ENCODE assay signal across 23 cellular contexts in the genomic region with DNA sequence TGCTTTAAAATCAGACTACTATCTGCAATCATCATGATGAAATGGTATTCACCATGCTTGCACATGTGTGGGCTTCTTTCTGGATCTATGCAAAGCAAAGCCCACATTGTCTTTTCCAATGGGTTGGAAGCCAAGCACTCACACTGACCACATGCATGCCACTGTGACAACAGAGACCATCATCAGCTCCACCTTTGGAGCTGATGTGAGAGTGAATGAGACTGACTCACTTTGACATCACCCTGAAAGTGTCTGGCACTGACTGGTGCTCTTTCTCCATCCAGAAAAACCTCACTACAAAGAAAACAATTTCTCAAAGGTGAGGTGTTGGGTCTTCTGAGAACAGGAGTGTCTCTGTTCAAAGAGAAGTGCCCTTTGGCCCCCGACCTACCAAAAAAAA. TPM values are rescaled to one million over a fixed set of nuclear protein-coding genes. Genes with fewer than 3 reads are reported as not detected.
DNase-seq lines count a peak whose midpoint lies in the region; ATAC-seq, FAIRE-seq and TF ChIP-seq lines count a peak whose summit lies in the region.
"Had no signal": no experiment of that assay in that cellular context is flagged by ENCODE, and none has a peak within 500 bp of the region (broad histone marks: within the 10 kb centered on the region; RNA-seq: fewer than 3 reads in every experiment).

No MANE protein-coding gene starts in this region.

- no peaks in the 10 kb centered on the region for H3K9me3 Mint-ChIP-seq in activated T-cell treated with anti-CD3 and anti-CD28 coated beads, Interleukin-2, amount 50 U/mL, for 72 hours
- H3K9me3 Mint-ChIP-seq: activated naive CD8-positive, alpha-beta T cell treated with anti-CD3 and anti-CD28 coated beads, Interleukin-2, amount 10 ng/mL, durations not matched to agents 7 days and 5 days had no signal

- no peak for TF ChIP-seq CTCF in GM12878 (IDR thresholded peaks at IDR 0.05 in 2 of 3, conservative IDR thresholded peaks at IDR 0.05 in 1 of 3; ENCODE audit: control insufficient read depth in 2 of 3, extremely low read depth in 1 of 3, insufficient read depth in 1 of 3, low read depth in 3 of 3, low read length in 3 of 3)

- no peak for TF ChIP-seq RAD21 in GM12878 (IDR thresholded peaks at IDR 0.05; ENCODE audit: insufficient read depth, low read depth, low read length)

- no peak for TF ChIP-seq EP300 in GM12878 (IDR thresholded peaks at IDR 0.05; ENCODE audit: borderline replicate concordance in 1 of 2, control insufficient read depth in 1 of 2, low read depth in 2 of 2, low read length in 2 of 2)

- FAIRE-seq in GM12878 (lab: Jason Lieb, UNC): no peak
- FAIRE-seq: H54 had no signal

- H3K27me3 ChIP-seq in GM12878 (replicated peaks in 1 of 2; ENCODE audit: control insufficient read depth in 2 of 2, insufficient read depth in 2 of 2, low read length in 1 of 2): peaks cover 5 to 6% of the 10 kb centered on the region in 2 experiments; a peak in 3 of 4 replicates
- peaks cover 3% of the 10 kb centered on the region for H3K27me3 ChIP-seq in effector memory CD4-positive, alpha-beta T cell (replicated peaks; ENCODE audit: control insufficient read depth, insufficient read depth, low read length, poor library complexity, severe bottlenecking)

- H3K4me1 ChIP-seq in GM12878 (ENCODE audit: control insufficient read depth, insufficient read depth, low read length): peaks cover 11% of the 10 kb centered on the region
- peaks cover 8% of the 10 kb centered on the region for H3K4me1 ChIP-seq in effector memory CD4-positive, alpha-beta T cell (ENCODE audit: control insufficient read depth, insufficient read depth, low read length, poor library complexity, severe bottlenecking)

- peak overlapping the region in 1 of 2 donors; percentile 46 for H3K4me3 Mint-ChIP-seq in activated T-cell treated with anti-CD3 and anti-CD28 coated beads, Interleukin-2, amount 50 U/mL, for 72 hours
- H3K4me3 Mint-ChIP-seq: activated naive CD8-positive, alpha-beta T cell treated with anti-CD3 and anti-CD28 coated beads, Interleukin-2, amount 10 ng/mL, durations not matched to agents 7 days and 5 days; T-helper 17 cell had no signal

- no peak overlapping the region for H3K9ac ChIP-seq in GM12878 (ENCODE audit: control insufficient read depth, insufficient read depth, low read length)

- H3K36me3 ChIP-seq in GM12878 (ENCODE audit: control insufficient read depth in 2 of 2, insufficient read depth in 2 of 2, low read length in 1 of 2): no peaks in the 10 kb centered on the region
- no peaks in the 10 kb centered on the region for H3K36me3 ChIP-seq in effector memory CD4-positive, alpha-beta T cell (ENCODE audit: control insufficient read depth, insufficient read depth, low read length)
- H3K36me3 ChIP-seq: neutrophil, right atrium auricular region, suprapubic skin had no signal

- peaks cover 28% of the 10 kb centered on the region for H3K4me1 Mint-ChIP-seq in activated T-cell treated with anti-CD3 and anti-CD28 coated beads, Interleukin-2, amount 50 U/mL, for 72 hours (ENCODE audit: low read depth)

- RAD21 ChIA-PET in GM12878 (lab: Charles Lee; ENCODE audit: unreplicated experiment): interaction anchor here (0.7 to 6.2 kb wide), 11 partner anchors 9 to 99 kb away, joined by 3 to 40 read pairs (median 3); no protein-coding TSS in a partner anchor

- intact Hi-C loops in GM12878 (cut with micrococcal nuclease; ENCODE audit: unreplicated experiment): loop anchor here (5.0 to 10.0 kb wide), 2 partner anchors 93 to 675 kb away; no protein-coding TSS in a partner anchor

- no peak overlapping the region for H3K27ac ChIP-seq in GM12878 (ENCODE audit: control insufficient read depth, insufficient read depth)
- no peak overlapping the region for H3K27ac ChIP-seq in effector memory CD4-positive, alpha-beta T cell (ENCODE audit: insufficient read depth, low read length, poor library complexity, severe bottlenecking)
- H3K27ac ChIP-seq: neutrophil, right atrium auricular region, suprapubic skin had no signal

- H3K9me3 ChIP-seq in GM12878 (replicated peaks; ENCODE audit: control insufficient read depth, insufficient read depth, low read length): no peaks in the 10 kb centered on the region
- H3K9me3 ChIP-seq in effector memory CD4-positive, alpha-beta T cell (ENCODE audit: control insufficient read depth, low read length): no peaks in the 10 kb centered on the region
- H3K9me3 ChIP-seq: neutrophil, right atrium auricular region, suprapubic skin had no signal

- SMC1A ChIA-PET in GM12878 (lab: Charles Lee; ENCODE audit: uncharacterized antibody, unreplicated experiment): interaction anchor here (0.9 to 13.1 kb wide), 10 partner anchors 11 to 180 kb away, joined by 3 to 107 read pairs (median 4); no protein-coding TSS in a partner anchor

- DNase-seq in activated T-cell treated with anti-CD3 and anti-CD28 coated beads, Interleukin-2, amount 50 U/mL, for 72 hours: peak; percentile 7 to 11
- no peak for DNase-seq in activated T-cell treated with anti-CD3 and anti-CD28 coated beads for 4 hours
- peak; percentile 5 for DNase-seq in M059J (ENCODE audit: low read depth)
- DNase-seq in GM12878 (ENCODE audit: low read depth, low spot score): no peak
- peak; percentile 49 for DNase-seq in myocyte (ENCODE audit: low read depth)
- no peak for DNase-seq in midbrain (lab: John Stamatoyannopoulos, UW)
- no peak for DNase-seq in cerebellum (ENCODE audit: low spot score)
- no peak for DNase-seq in effector memory CD4-positive, alpha-beta T cell
- DNase-seq: ACHN; activated CD4-positive, CD25-positive, alpha-beta regulatory T cell; activated naive CD8-positive, alpha-beta T cell treated with anti-CD3 and anti-CD28 coated beads, Interleukin-2, amount 10 ng/mL, durations not matched to agents 7 days and 5 days; caudate nucleus; effector CD8-positive, alpha-beta T cell; hippocampal formation; Karpas-422; left colon; SIG-M5; T-helper 17 cell had no signal

- no peak overlapping the region for H3K27ac Mint-ChIP-seq in activated T-cell treated with anti-CD3 and anti-CD28 coated beads, Interleukin-2, amount 50 U/mL, for 72 hours
- H3K27ac Mint-ChIP-seq: activated naive CD8-positive, alpha-beta T cell treated with anti-CD3 and anti-CD28 coated beads, Interleukin-2, amount 10 ng/mL, durations not matched to agents 7 days and 5 days; CD14-positive monocyte; T-helper 17 cell had no signal

- H4K20me1 ChIP-seq in GM12878 (ENCODE audit: control insufficient read depth, insufficient read depth): no peaks in the 10 kb centered on the region

- BruUV-seq in GM12878 (replicated peaks; lab: Mats Ljungman, UMichigan): no TSS peak

- CTCF ChIA-PET in GM12878 (lab: Yijun Ruan, JAX): interaction anchor here (2.0 to 4.0 kb wide), 2 partner anchors 13 to 59 kb away, joined by 7 to 11 read pairs; no protein-coding TSS in a partner anchor

- H3K27me3 Mint-ChIP-seq in activated T-cell treated with anti-CD3 and anti-CD28 coated beads, Interleukin-2, amount 50 U/mL, for 72 hours (ENCODE audit: low read depth): peaks cover 63% of the 10 kb centered on the region

- no peak overlapping the region for H3K4me2 ChIP-seq in GM12878 (ENCODE audit: control insufficient read depth, insufficient read depth)

- in situ Hi-C loops in GM12878 (cut with MboI): no loop called here

- H3K79me2 ChIP-seq in GM12878 (ENCODE audit: control insufficient read depth, insufficient read depth, low read length): no peaks in the 10 kb centered on the region

- POLR2A ChIA-PET in GM12878 (lab: Charles Lee): interaction anchor here (3.7 kb wide), 1 partner anchor 61 kb away, joined by 17 read pairs; no protein-coding TSS in a partner anchor

- no peak overlapping the region for H3K4me3 ChIP-seq in GM12878
- no peak overlapping the region for H3K4me3 ChIP-seq in effector memory CD4-positive, alpha-beta T cell (ENCODE audit: insufficient read depth, low read depth, low read length, poor library complexity, severe bottlenecking)
- H3K4me3 ChIP-seq: right atrium auricular region, suprapubic skin had no signal

- ATAC-seq in activated T-cell treated with anti-CD3 and anti-CD28 coated beads, Interleukin-2, amount 50 U/mL, for 72 hours (replicated peaks in 1 of 2): peak; percentile 70 to 75
- ATAC-seq in GM12878: peak; percentile 23
- ATAC-seq: left colon, T-helper 17 cell had no signal

- H2AFZ ChIP-seq in GM12878 (ENCODE audit: control insufficient read depth, low read depth, low read length): no peak overlapping the region

- TF ChIP-seq POLR2A in GM12878 (IDR thresholded peaks at IDR 0.05; ENCODE audit: low read depth, low read length): no peak

- WGBS in GM12878 (ENCODE audit: insufficient coverage, insufficient replicate concordance, low lambda C conversion rate, missing lambda C conversion rate): 0% methylated on average over 1 of the region's 1 CpG

- H3K36me3 Mint-ChIP-seq in activated T-cell treated with anti-CD3 and anti-CD28 coated beads, Interleukin-2, amount 50 U/mL, for 72 hours (ENCODE audit: insufficient read depth in 2 of 2): no peaks in the 10 kb centered on the region
- H3K36me3 Mint-ChIP-seq: activated naive CD8-positive, alpha-beta T cell treated with anti-CD3 and anti-CD28 coated beads, Interleukin-2, amount 10 ng/mL, durations not matched to agents 7 days and 5 days had no signal

TF ChIP-seq in GM12878, 131 proteins besides CTCF, POLR2A, EP300 and RAD21 (continues in another document):
- peak in 1 of 2 experiments; percentile 16; a peak in 1 of 4 replicates for TF ChIP-seq BHLHE40 (IDR thresholded peaks at IDR 0.05; ENCODE audit: borderline replicate concordance in 1 of 2, low read depth in 2 of 2, low read length in 1 of 2)
- TF ChIP-seq ATF7 (IDR thresholded peaks at IDR 0.05; ENCODE audit: low read depth): 0 out of 2 replicates have a peak, but pooled peaks have one; percentile 20

RNA-seq across cellular contexts. Expression of a gene that starts 4.7 kb away (rescaled TPM):
- under 1 TPM; 0.12 to 0.39 TPM for total RNA-seq in activated T-cell treated with anti-CD3 and anti-CD28 coated beads, Interleukin-2, amount 50 U/mL, for 72 hours
- 4.1 and 5.5 TPM in 2 replicates for total RNA-seq in M059J (2014; rRNA removed; shearing (Covaris generic))
- 23.1 and 25.4 TPM in 2 replicates for total RNA-seq in GM12878 (2013; cell fraction: nucleolus; rRNA removed)
- total RNA-seq in GM12878 (2014; rRNA removed): 4.5 and 4.7 TPM in 2 replicates
- total RNA-seq in GM12878 (2014; rRNA removed; fragmentation: Illumina TruSeq; extraction: Trizol): 2.5 and 3.2 TPM in 2 replicates
- 4.1 and 4.4 TPM in 2 replicates for total RNA-seq in GM12878 (2021)
- 0.34 TPM for polyA plus RNA-seq in GM12878 (2011; ENCODE audit: low read depth)
- polyA plus RNA-seq in GM12878 (2011; rRNA removed): 2.7 and 3.3 TPM in 2 replicates
- polyA plus RNA-seq in GM12878 (2011; cell fraction: cytosol; rRNA removed): 3.1 and 4.2 TPM in 2 replicates
- 4.8 and 6.1 TPM in 2 replicates for polyA plus RNA-seq in GM12878 (2011; cell fraction: nucleus; rRNA removed)
- polyA plus RNA-seq in GM12878 (2012): 0.86 and 2.6 TPM in 2 replicates
- 3.8 and 4.2 TPM in 2 replicates for polyA plus RNA-seq in GM12878 (2014; fragmentation: Illumina TruSeq; extraction: Trizol)
- 1 to 10 TPM; 2.8 to 4.4 TPM for polyA plus RNA-seq in GM12878 (2014; fragmentation: Nextera tagmentation; extraction: Ambion mirVana)
- polyA plus RNA-seq in GM12878 (2014; rRNA removed): 2.4 and 3.2 TPM in 2 replicates
- 1 to 10 TPM; 2.5 to 2.6 TPM for polyA plus RNA-seq in GM12878 (2016; fragmentation: Nextera tagmentation; extraction: Ambion mirVana)
- polyA minus RNA-seq in GM12878 (2011; rRNA and poly(A)+ RNA removed): 5.5 and 5.8 TPM in 2 replicates
- 2.1 and 2.8 TPM in 2 replicates for polyA minus RNA-seq in GM12878 (2011; cell fraction: cytosol; rRNA and poly(A)+ RNA removed)
- 2.0 and 2.2 TPM in 2 replicates for polyA minus RNA-seq in GM12878 (2011; cell fraction: nucleus; rRNA and poly(A)+ RNA removed)
- 14.7 and 24.8 TPM in 2 replicates for total RNA-seq in myocyte
- 2.9 TPM for polyA plus RNA-seq in myocyte (2012)
- 5.5 TPM for total RNA-seq in cerebellum
- total RNA-seq: activated naive CD8-positive, alpha-beta T cell treated with anti-CD3 and anti-CD28 coated beads, Interleukin-2, amount 10 ng/mL, durations not matched to agents 7 days and 5 days had no signal
- polyA plus RNA-seq: CD14-positive monocyte had no signal

Comparison
In these comparisons a context has a peak if more than half of its experiments do, and no peak if none do; other contexts are left out.
1. DNase-seq: peak in activated T-cell treated with anti-CD3 and anti-CD28 coated beads, Interleukin-2, amount 50 U/mL, for 72 hours (2 of 2), M059J (single experiment) and myocyte (single experiment); none in activated T-cell treated with anti-CD3 and anti-CD28 coated beads for 4 hours (single experiment), GM12878 (single experiment), midbrain (single experiment), cerebellum (single experiment) and effector memory CD4-positive, alpha-beta T cell (0 of 3).